In genomic region chr1:15341228-15341627, GRCh38 we compare ENCODE assay signal across 17 cellular contexts.
DNase-seq lines count a peak whose midpoint lies in the region; ATAC-seq and TF ChIP-seq lines count a peak whose summit lies in the region.
"Had no signal": no experiment of that assay in that cellular context is flagged by ENCODE, and none has a peak within 500 bp of the region (broad histone marks: within the 10 kb centered on the region; RNA-seq: fewer than 3 reads in every experiment).

No MANE protein-coding gene starts in this region.

- peak overlapping the region; percentile 59; the same call in 1 of the 2 replicates for H3K4me3 Mint-ChIP-seq in HFFc6
- H3K4me3 Mint-ChIP-seq in CD8-positive, alpha-beta T cell, result no peak overlapping the region
- no peak overlapping the region for H3K4me3 Mint-ChIP-seq in stimulated activated naive CD8-positive, alpha-beta T cell treated with anti-CD3 and anti-CD28 coated beads, Interleukin-15, amount 100 ng/mL, for 72 hours
- H3K4me3 Mint-ChIP-seq: activated CD4-positive, alpha-beta T cell treated with anti-CD3 and anti-CD28 coated beads for 36 hours; H9; stimulated activated naive B cell treated with anti-CD40 and anti-IgM and Interleukin-4, amounts not matched to agents 10 μg/mL and 1 μg/mL and 100 μg/mL, for 72 hours had no signal

- no peak for TF ChIP-seq POLR2A in esophagus muscularis mucosa (IDR thresholded peaks at IDR 0.05; ENCODE audit: low read depth)
- no peak for TF ChIP-seq POLR2A in stomach (IDR thresholded peaks at IDR 0.05)

- no peak for ATAC-seq in CD8-positive, alpha-beta T cell
- ATAC-seq in stimulated activated naive CD8-positive, alpha-beta T cell treated with anti-CD3 and anti-CD28 coated beads, Interleukin-15, amount 100 ng/mL, for 72 hours, result no peak

- H3K27ac ChIP-seq in SK-N-MC, result no peak overlapping the region
- peak overlapping the region; percentile 42 to 74 (median 60) for H3K27ac ChIP-seq in esophagus muscularis mucosa (replicated peaks in 1 of 4)
- peak overlapping the region in 4 of 5 donors; percentile 34 to 68 (median 48) for H3K27ac ChIP-seq in stomach
- no peak overlapping the region for H3K27ac ChIP-seq in CD8-positive, alpha-beta T cell (ENCODE audit: low read depth, low read length)

- 88% methylated on average over 2 of the region's 2 CpGs for WGBS in esophagus muscularis mucosa
- WGBS in stomach, 5 donors, result 74 to 84% (median 82%) methylated on average over 2 of the region's 2 CpGs

- TF ChIP-seq CTCF in HFFc6 (IDR thresholded peaks at IDR 0.05) (no peak), esophagus muscularis mucosa (IDR thresholded peaks at IDR 0.05) (no peak), stomach (IDR thresholded peaks at IDR 0.05) (no peak)
- TF ChIP-seq CTCF in CD8-positive, alpha-beta T cell (IDR thresholded peaks at IDR 0.05), result no peak

- H3K9me3 Mint-ChIP-seq in HFFc6, result peaks cover 4% of the 10 kb centered on the region; the same call in 1 of the 2 replicates
- no peaks in the 10 kb centered on the region for H3K9me3 Mint-ChIP-seq in CD8-positive, alpha-beta T cell
- H3K9me3 Mint-ChIP-seq in stimulated activated naive CD8-positive, alpha-beta T cell treated with anti-CD3 and anti-CD28 coated beads, Interleukin-15, amount 100 ng/mL, for 72 hours, result no peaks in the 10 kb centered on the region
- H3K9me3 Mint-ChIP-seq: stimulated activated naive B cell treated with anti-CD40 and anti-IgM and Interleukin-4, amounts not matched to agents 10 μg/mL and 1 μg/mL and 100 μg/mL, for 72 hours had no signal

- intact Hi-C loops in esophagus muscularis mucosa (cut with DNase I), result no loop called here
- intact Hi-C loops in stomach (cut with DNase I; ENCODE audit: low total_unique reads), result no loop called here
- intact Hi-C loops in CD8-positive, alpha-beta T cell (cut with DNase I, micrococcal nuclease), result no loop called here

- no peak overlapping the region for H3K27ac Mint-ChIP-seq in HFFc6
- H3K27ac Mint-ChIP-seq in CD8-positive, alpha-beta T cell, result no peak overlapping the region
- no peak overlapping the region for H3K27ac Mint-ChIP-seq in stimulated activated naive CD8-positive, alpha-beta T cell treated with anti-CD3 and anti-CD28 coated beads, Interleukin-15, amount 100 ng/mL, for 72 hours
- H3K27ac Mint-ChIP-seq: activated CD4-positive, alpha-beta T cell treated with anti-CD3 and anti-CD28 coated beads for 36 hours; H9; IgD-negative memory B cell; stimulated activated naive B cell treated with anti-CD40 and anti-IgM and Interleukin-4, amounts not matched to agents 10 μg/mL and 1 μg/mL and 100 μg/mL, for 72 hours had no signal

- H3K4me1 ChIP-seq in esophagus muscularis mucosa (peaks cover 39 to 66% (median 53%) of the 10 kb centered on the region in 4 donors), stomach (peaks cover 16 to 70% (median 34%) of the 10 kb centered on the region in 4 donors)
- H3K4me1 ChIP-seq in CD8-positive, alpha-beta T cell (ENCODE audit: insufficient read depth, low read length), result peaks cover 15% of the 10 kb centered on the region

- H3K27me3 ChIP-seq in esophagus muscularis mucosa, result no peaks in the 10 kb centered on the region
- H3K27me3 ChIP-seq in stomach, result no peaks in the 10 kb centered on the region
- peaks cover 3% of the 10 kb centered on the region for H3K27me3 ChIP-seq in CD8-positive, alpha-beta T cell (ENCODE audit: insufficient read depth, low read length)

- POLR2A ChIA-PET in CD8-positive, alpha-beta T cell (lab: Charles Lee), result no interaction called here

- TF ChIP-seq EP300 in esophagus muscularis mucosa (IDR thresholded peaks at IDR 0.05) (no peak), stomach (IDR thresholded peaks at IDR 0.05) (no peak)

- peaks cover 2% of the 10 kb centered on the region; the same call in 1 of the 2 replicates for H3K27me3 Mint-ChIP-seq in HFFc6 (ENCODE audit: insufficient read depth)
- H3K27me3 Mint-ChIP-seq in CD8-positive, alpha-beta T cell (ENCODE audit: low read depth), result peaks cover 23% of the 10 kb centered on the region
- H3K27me3 Mint-ChIP-seq in stimulated activated naive CD8-positive, alpha-beta T cell treated with anti-CD3 and anti-CD28 coated beads, Interleukin-15, amount 100 ng/mL, for 72 hours, result peaks cover 57% of the 10 kb centered on the region

- CTCF ChIA-PET in CD8-positive, alpha-beta T cell (lab: Charles Lee), result interaction anchor here (1.1 to 1.4 kb wide), 2 partner anchors 17 to 22 kb away, joined by 3 to 12 read pairs; no protein-coding TSS in a partner anchor

- H3K4me3 ChIP-seq in SK-N-MC, result no peak overlapping the region
- no peak overlapping the region for H3K4me3 ChIP-seq in esophagus muscularis mucosa
- no peak overlapping the region for H3K4me3 ChIP-seq in stomach
- no peak overlapping the region for H3K4me3 ChIP-seq in CD8-positive, alpha-beta T cell (ENCODE audit: low read depth, low read length)

- no peaks in the 10 kb centered on the region for H3K9me3 ChIP-seq in SK-N-MC (ENCODE audit: low read depth, low read length)
- H3K9me3 ChIP-seq in esophagus muscularis mucosa, result no peaks in the 10 kb centered on the region
- H3K9me3 ChIP-seq in stomach, result no peaks in the 10 kb centered on the region
- no peaks in the 10 kb centered on the region for H3K9me3 ChIP-seq in CD8-positive, alpha-beta T cell (ENCODE audit: low read length)

- peaks cover 69% of the 10 kb centered on the region for H3K4me1 Mint-ChIP-seq in HFFc6 (ENCODE audit: low read depth)
- H3K4me1 Mint-ChIP-seq in CD8-positive, alpha-beta T cell (ENCODE audit: low read depth), result peaks cover 32% of the 10 kb centered on the region
- H3K4me1 Mint-ChIP-seq in stimulated activated naive CD8-positive, alpha-beta T cell treated with anti-CD3 and anti-CD28 coated beads, Interleukin-15, amount 100 ng/mL, for 72 hours, result peaks cover 26% of the 10 kb centered on the region

- H3K9ac ChIP-seq in SK-N-MC (ENCODE audit: insufficient read length), result peak overlapping the region; percentile 7

- peaks cover 8% of the 10 kb centered on the region for H3K36me3 Mint-ChIP-seq in HFFc6 (ENCODE audit: low read depth)
- H3K36me3 Mint-ChIP-seq in CD8-positive, alpha-beta T cell, result no peaks in the 10 kb centered on the region
- H3K36me3 Mint-ChIP-seq: IgD-negative memory B cell; stimulated activated naive B cell treated with anti-CD40 and anti-IgM and Interleukin-4, amounts not matched to agents 10 μg/mL and 1 μg/mL and 100 μg/mL, for 72 hours had no signal

- DNase-seq in HFFc6 (no peak), SK-N-MC (ENCODE audit: low read depth, low spot score) (no peak), esophagus muscularis mucosa (ENCODE audit: extremely low spot score) (no peak), stomach (no peak), NCI-H524 treated with DMSO at 0.1 percent for 48 hours (lab: John Stamatoyannopoulos, UW) (no peak)
- DNase-seq in CD8-positive, alpha-beta T cell, result no peak
- no peak for DNase-seq in stimulated activated naive CD8-positive, alpha-beta T cell treated with anti-CD3 and anti-CD28 coated beads, Interleukin-15, amount 100 ng/mL, for 72 hours
- DNase-seq: activated CD4-positive, alpha-beta T cell treated with anti-CD3 and anti-CD28 coated beads for 36 hours; activated CD8-positive, alpha-beta memory T cell treated with anti-CD3 and anti-CD28 coated beads, Interleukin-2, amount 50 U/mL, for 4 hours; Calu3; H9; kidney glomerular epithelial cell; NCI-H2029 treated with DMSO at 0.1 percent for 48 hours; NCI-H510A; SHP77; stimulated activated naive B cell treated with anti-CD40 and anti-IgM and Interleukin-4, amounts not matched to agents 10 μg/mL and 1 μg/mL and 100 μg/mL, for 72 hours had no signal

- H3K36me3 ChIP-seq in SK-N-MC (ENCODE audit: insufficient read depth, low read length), result no peaks in the 10 kb centered on the region
- no peaks in the 10 kb centered on the region for H3K36me3 ChIP-seq in esophagus muscularis mucosa
- H3K36me3 ChIP-seq in stomach, result no peaks in the 10 kb centered on the region
- no peaks in the 10 kb centered on the region for H3K36me3 ChIP-seq in CD8-positive, alpha-beta T cell (ENCODE audit: insufficient read depth, low read length)

Comparison
In these comparisons a context has a peak if more than half of its experiments do, and no peak if none do; other contexts are left out.
1. H3K27ac ChIP-seq: peak in esophagus muscularis mucosa (4 of 4) and stomach (4 of 5); none in SK-N-MC (single experiment) and CD8-positive, alpha-beta T cell (single experiment).